ENCODE assay signal across 8 cellular contexts in the genomic region with DNA sequence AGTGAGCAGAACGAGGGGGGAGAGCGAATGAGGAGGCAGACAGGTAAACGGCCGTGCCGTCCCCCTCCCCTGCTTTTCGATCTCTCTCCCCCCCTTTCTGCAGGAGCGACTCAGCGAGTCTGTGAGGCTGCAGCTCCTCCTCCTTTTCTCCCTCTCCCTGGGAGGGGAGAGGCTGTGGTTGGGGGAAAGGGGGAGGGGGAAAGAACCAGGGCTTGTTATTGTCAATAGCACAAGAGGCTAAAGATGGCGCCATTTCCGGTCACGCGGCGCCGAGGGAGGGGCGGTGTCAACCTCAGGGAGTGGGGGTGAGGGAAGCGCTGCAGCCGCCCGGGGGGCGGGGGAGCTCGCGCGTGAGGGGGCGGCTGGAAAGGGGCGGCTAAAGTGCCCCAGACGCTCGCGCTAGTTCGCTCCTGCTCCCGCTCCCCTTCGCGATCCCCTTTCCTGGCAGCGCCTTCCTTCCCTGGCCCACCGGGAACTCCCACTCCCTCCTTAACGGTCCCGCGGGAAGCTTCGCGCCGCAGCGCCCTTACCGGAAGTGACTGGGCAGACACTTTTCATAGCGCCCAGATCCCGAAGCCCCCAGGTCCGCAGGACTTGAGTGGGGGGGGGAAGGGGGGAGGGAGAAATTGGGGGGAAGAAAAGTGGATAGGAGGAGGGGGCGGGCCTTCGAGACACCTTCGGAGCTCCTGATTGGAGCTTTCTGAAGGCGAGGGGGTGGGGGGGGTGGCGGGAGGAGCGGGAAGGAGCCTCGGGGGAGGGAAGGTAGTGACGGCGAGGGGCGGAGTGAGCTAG. TPM values are rescaled to one million over a fixed set of nuclear protein-coding genes. Genes with fewer than 3 reads are reported as not detected.
A peak's percentile ranks its signal among the peaks of the same experiment; 100 is the strongest.
DNase-seq lines count a peak whose midpoint lies in the region; ATAC-seq and TF ChIP-seq lines count a peak whose summit lies in the region.

A gene (minus strand): TSS at position 121 of the 792 bp plus-strand sequence. CDS start 324 bp downstream, outside the sequence.

- no peak for TF ChIP-seq EP300 in gastroesophageal sphincter (IDR thresholded peaks at IDR 0.05)

- H3K4me3 ChIP-seq in NB4 (ENCODE audit: low read depth, low read length) = peak within 1 kb of the TSS; percentile 89
- H3K4me3 ChIP-seq in SK-N-MC = peak within 1 kb of the TSS; percentile 82
- peak within 1 kb of the TSS; percentile 51 to 68 for H3K4me3 ChIP-seq in gastroesophageal sphincter

- peak within 1 kb of the TSS; percentile 100 for H3K4me3 Mint-ChIP-seq in HFFc6
- H3K4me3 Mint-ChIP-seq in activated naive CD4-positive, alpha-beta T cell treated with anti-CD3 and anti-CD28 coated beads, Interleukin-2, amount 10 ng/mL, durations not matched to agents 7 days and 5 days = peak within 1 kb of the TSS; percentile 93

- H3K9me3 Mint-ChIP-seq in HFFc6 = no peaks in the 10 kb centered on the region
- H3K9me3 Mint-ChIP-seq in activated naive CD4-positive, alpha-beta T cell treated with anti-CD3 and anti-CD28 coated beads, Interleukin-2, amount 10 ng/mL, durations not matched to agents 7 days and 5 days = no peaks in the 10 kb centered on the region

- no peaks in the 10 kb centered on the region for H3K9me3 ChIP-seq in SK-N-MC (ENCODE audit: low read depth, low read length)
- no peaks in the 10 kb centered on the region for H3K9me3 ChIP-seq in gastroesophageal sphincter

- H3K36me3 ChIP-seq in SK-N-MC (ENCODE audit: insufficient read depth, low read length) (peaks cover 15% of the 10 kb centered on the region), gastroesophageal sphincter (peaks cover 0 to 3% of the 10 kb centered on the region in 2 donors)

- DNase-seq in GM04503 (ENCODE audit: low read depth) = peak; percentile 80
- DNase-seq in HFFc6 = peak; percentile 91
- DNase-seq in NB4 (ENCODE audit: low read depth) = peak; percentile 96
- DNase-seq in SK-N-MC (ENCODE audit: low read depth, low spot score) = peak; percentile 74
- peak; percentile 95 for DNase-seq in activated naive CD4-positive, alpha-beta T cell treated with anti-CD3 and anti-CD28 coated beads, Interleukin-2, amount 10 ng/mL, durations not matched to agents 7 days and 5 days
- DNase-seq in non-pigmented ciliary epithelial cell (ENCODE audit: low read depth) = peak; percentile 77
- DNase-seq in substantia nigra (lab: John Stamatoyannopoulos, UW) = peak; percentile 40 to 92 (median 81)

- H3K36me3 Mint-ChIP-seq in HFFc6 (ENCODE audit: low read depth) = peaks cover 27% of the 10 kb centered on the region
- H3K36me3 Mint-ChIP-seq in activated naive CD4-positive, alpha-beta T cell treated with anti-CD3 and anti-CD28 coated beads, Interleukin-2, amount 10 ng/mL, durations not matched to agents 7 days and 5 days = peaks cover 20% of the 10 kb centered on the region

- H3K4me1 Mint-ChIP-seq in HFFc6 (ENCODE audit: low read depth) = peaks cover 12% of the 10 kb centered on the region
- H3K4me1 Mint-ChIP-seq in activated naive CD4-positive, alpha-beta T cell treated with anti-CD3 and anti-CD28 coated beads, Interleukin-2, amount 10 ng/mL, durations not matched to agents 7 days and 5 days = peaks cover 34% of the 10 kb centered on the region

- H3K27ac ChIP-seq in SK-N-MC = peak within 1 kb of the TSS; percentile 98
- peak within 1 kb of the TSS; percentile 90 to 97 (median 96) for H3K27ac ChIP-seq in gastroesophageal sphincter
- H3K27ac ChIP-seq in substantia nigra (ENCODE audit: low read depth, low read length, poor library complexity, severe bottlenecking) = peak within 1 kb of the TSS; percentile 99

- WGBS in gastroesophageal sphincter (ENCODE audit: low coverage in 1 of 2), 2 donors = 24% methylated on average over 20 of the region's 54 CpGs; no CpG with 5 or more reads in 1 of the 2 donors

- H3K9ac ChIP-seq in SK-N-MC (ENCODE audit: insufficient read length) = peak within 1 kb of the TSS; percentile 91

- no peak for TF ChIP-seq CTCF in HFFc6 (IDR thresholded peaks at IDR 0.05)
- no peak for TF ChIP-seq CTCF in NB4 (IDR thresholded peaks at IDR 0.05; ENCODE audit: low read depth, low read length)
- no peak for TF ChIP-seq CTCF in gastroesophageal sphincter (IDR thresholded peaks at IDR 0.05)

- peak; percentile 93 for ATAC-seq in gastroesophageal sphincter

- CTCF ChIA-PET in activated naive CD4-positive, alpha-beta T cell treated with anti-CD3 and anti-CD28 coated beads, Interleukin-2, amount 10 ng/mL, durations not matched to agents 7 days and 5 days (lab: Charles Lee) = interaction anchor here (0.7 kb wide), 2 partner anchors 24 to 717 kb away, joined by 3 read pairs; no protein-coding TSS in a partner anchor

- no peaks in the 10 kb centered on the region for H3K27me3 Mint-ChIP-seq in HFFc6 (ENCODE audit: insufficient read depth)
- H3K27me3 Mint-ChIP-seq in activated naive CD4-positive, alpha-beta T cell treated with anti-CD3 and anti-CD28 coated beads, Interleukin-2, amount 10 ng/mL, durations not matched to agents 7 days and 5 days = no peaks in the 10 kb centered on the region

- peaks cover 0 to 34% (median 0%) of the 10 kb centered on the region in 3 donors for H3K4me1 ChIP-seq in gastroesophageal sphincter

- H3K27me3 ChIP-seq in gastroesophageal sphincter = no peaks in the 10 kb centered on the region

- peak within 1 kb of the TSS; percentile 97 for H3K27ac Mint-ChIP-seq in HFFc6
- peak within 1 kb of the TSS; percentile 98 for H3K27ac Mint-ChIP-seq in activated naive CD4-positive, alpha-beta T cell treated with anti-CD3 and anti-CD28 coated beads, Interleukin-2, amount 10 ng/mL, durations not matched to agents 7 days and 5 days

- peak; percentile 18 for TF ChIP-seq POLR2A in NB4 (IDR thresholded peaks at IDR 0.05; ENCODE audit: extremely low read depth, insufficient read length)
- TF ChIP-seq POLR2A in gastroesophageal sphincter (IDR thresholded peaks at IDR 0.05) = peak in 1 of 2 donors; percentile 8

RNA-seq across cellular contexts. Expression of the gene that starts here (rescaled TPM):
- total RNA-seq in HFFc6 (2021; fragmentation: NEBNext Ultra II Directional; extraction: Animal tissue kit (Norgen Biotek cat#: 25700)) = 100 to 1,000 TPM; 116 to 151 (median 134) TPM
- 10 to 100 TPM; 42.2 to 60.2 (median 52.3) TPM for total RNA-seq in gastroesophageal sphincter

Comparison
In these comparisons a context has a peak if more than half of its experiments do, and no peak if none do; other contexts are left out.
1. Peak in every context shown above with its lines: DNase-seq, ATAC-seq, H3K4me3 ChIP-seq and H3K27ac ChIP-seq.